Comparison of ENCODE assay signal across 1 cellular context in genomic region chr19:37655689-37656491, GRCh38.
TF ChIP-seq lines count a peak whose summit lies in the region.

No MANE protein-coding gene starts in this region.

TF ChIP-seq in HepG2, 621 proteins besides CTCF, POLR2A, EP300 and RAD21 (continued from another document and continues in another):
- no peak for TF ChIP-seq PREB (CRISPR knock-in tag; IDR thresholded peaks at IDR 0.05)
- no peak for TF ChIP-seq GABPA (IDR thresholded peaks at IDR 0.05; ENCODE audit: low read depth, low read length)
- TF ChIP-seq GABPA (CRISPR knock-in tag; IDR thresholded peaks at IDR 0.05; ENCODE audit: low read depth), result peak; percentile 20
- no peak for TF ChIP-seq ZBTB44 (CRISPR knock-in tag; IDR thresholded peaks at IDR 0.05)
- TF ChIP-seq TSC22D2 (CRISPR knock-in tag; IDR thresholded peaks at IDR 0.05; ENCODE audit: borderline replicate concordance), result no peak
- TF ChIP-seq ZBTB26 (CRISPR knock-in tag; IDR thresholded peaks at IDR 0.05; ENCODE audit: borderline replicate concordance), result peak; percentile 73; the same call in 1 of the 2 replicates
- no peak for TF ChIP-seq ZBTB40 (IDR thresholded peaks at IDR 0.05)
- peak; percentile 78 for TF ChIP-seq ZBTB40 (CRISPR knock-in tag; IDR thresholded peaks at IDR 0.05)
- peak; percentile 70 to 74 for TF ChIP-seq HMGXB4 (CRISPR knock-in tag; IDR thresholded peaks at IDR 0.05; ENCODE audit: borderline replicate concordance in 1 of 2, low read depth in 1 of 2)
- 0 out of 2 replicates have a peak, but pooled peaks have one; percentile 15 for TF ChIP-seq HNRNPL (IDR thresholded peaks at IDR 0.05; ENCODE audit: low read depth, low read length)
- peak; percentile 82 for TF ChIP-seq THAP11 (CRISPR knock-in tag; IDR thresholded peaks at IDR 0.05)
- peak; percentile 8; the same call in 1 of the 2 replicates for TF ChIP-seq ZNF281 (CRISPR knock-in tag; IDR thresholded peaks at IDR 0.05; ENCODE audit: borderline replicate concordance)
- TF ChIP-seq PATZ1 (CRISPR knock-in tag; IDR thresholded peaks at IDR 0.05), result peak; percentile 79
- TF ChIP-seq ZBED4 (CRISPR knock-in tag; IDR thresholded peaks at IDR 0.05; ENCODE audit: borderline replicate concordance), result no peak; the same call in none of the 2 replicates
- no peak for TF ChIP-seq MTF1 (CRISPR knock-in tag; IDR thresholded peaks at IDR 0.05)
- no peak; the same call in 1 of the 2 replicates for TF ChIP-seq ZNF713 (CRISPR knock-in tag; IDR thresholded peaks at IDR 0.05)
- TF ChIP-seq ZNF34 (CRISPR knock-in tag; IDR thresholded peaks at IDR 0.05; ENCODE audit: borderline replicate concordance), result 0 out of 2 replicates have a peak, but pooled peaks have one; percentile 71
- peak; percentile 72; the same call in 1 of the 2 replicates for TF ChIP-seq DNMT3B (CRISPR knock-in tag; conservative IDR thresholded peaks at IDR 0.05)
- TF ChIP-seq FOXC1 (CRISPR knock-in tag; IDR thresholded peaks at IDR 0.05; ENCODE audit: borderline replicate concordance), result peak; percentile 93; the same call in 1 of the 2 replicates
- TF ChIP-seq ZNF737 (CRISPR knock-in tag; IDR thresholded peaks at IDR 0.05; ENCODE audit: borderline replicate concordance), result no peak
- TF ChIP-seq SNAI1 (CRISPR knock-in tag; IDR thresholded peaks at IDR 0.05; ENCODE audit: borderline replicate concordance), result 0 out of 2 replicates have a peak, but pooled peaks have one; percentile 32
- peak; percentile 25 for TF ChIP-seq PHF5A (CRISPR knock-in tag; IDR thresholded peaks at IDR 0.05; ENCODE audit: low read depth, unreplicated experiment)
- TF ChIP-seq ZNF850 (CRISPR knock-in tag; conservative IDR thresholded peaks at IDR 0.05), result 0 out of 2 replicates have a peak, but pooled peaks have one; percentile 10
- peak; percentile 82; the same call in 1 of the 2 replicates for TF ChIP-seq ZSCAN5A (CRISPR knock-in tag; IDR thresholded peaks at IDR 0.05; ENCODE audit: borderline replicate concordance)
